ENCODE assay signal across 5 cellular contexts in the genomic region with DNA sequence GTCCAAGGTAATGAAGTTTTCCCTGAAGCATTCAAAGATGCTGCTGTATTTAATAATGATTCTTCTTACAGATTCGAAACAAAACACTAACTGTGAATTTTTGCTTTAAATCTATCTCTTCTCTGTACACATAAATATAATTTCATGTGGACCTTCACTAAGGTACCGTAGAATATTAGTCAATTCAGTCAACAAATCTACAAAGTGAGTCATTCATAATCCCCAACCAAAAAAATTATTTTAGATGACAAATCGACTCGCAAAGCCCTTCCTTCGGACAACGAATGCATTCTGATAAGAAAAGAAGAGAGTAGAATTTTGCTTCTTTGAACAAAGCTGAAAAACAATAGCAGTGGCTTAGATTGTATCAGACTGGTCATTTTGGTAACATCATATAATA.
"Had no signal": no experiment of that assay in that cellular context is flagged by ENCODE, and none has a peak within 500 bp of the region (broad histone marks: within the 10 kb centered on the region; RNA-seq: fewer than 3 reads in every experiment).

No MANE protein-coding gene starts in this region.

- H3K4me3 ChIP-seq: K562 had no signal

- ATAC-seq: HepG2, K562 had no signal

- H3K27ac ChIP-seq: HL-60 had no signal

- H3K27ac Mint-ChIP-seq: IgD-negative memory B cell had no signal

- H3K36me3 Mint-ChIP-seq: IgD-negative memory B cell had no signal

- H3K4me3 Mint-ChIP-seq: IgD-negative memory B cell had no signal

- H3K4me1 Mint-ChIP-seq: IgD-negative memory B cell had no signal

- DNase-seq: IMR-90 had no signal
